12 cellular contexts compared by ENCODE assay signal in genomic region chr9:110752766-110753165, GRCh38.
DNase-seq lines count a peak whose midpoint lies in the region; ATAC-seq and TF ChIP-seq lines count a peak whose summit lies in the region.
"Had no signal": no experiment of that assay in that cellular context is flagged by ENCODE, and none has a peak within 500 bp of the region (broad histone marks: within the 10 kb centered on the region; RNA-seq: fewer than 3 reads in every experiment).

No MANE protein-coding gene starts in this region.

- no peaks in the 10 kb centered on the region for H3K36me3 ChIP-seq in BJ (ENCODE audit: control insufficient read depth, insufficient read depth, low read length)
- H3K36me3 ChIP-seq: right lobe of liver had no signal

- no peaks in the 10 kb centered on the region for H3K27me3 ChIP-seq in BJ (ENCODE audit: control insufficient read depth, insufficient read depth, low read length)
- H3K27me3 ChIP-seq: right lobe of liver had no signal

- TF ChIP-seq CTCF in BJ (IDR thresholded peaks at IDR 0.05; ENCODE audit: insufficient read depth, low read depth, low read length), result no peak

- CTCF ChIA-PET in BJ (lab: Yijun Ruan, JAX), result interaction anchor here (0.7 kb wide), 1 partner anchor 92 kb away, joined by 3 read pairs; no protein-coding TSS in a partner anchor

- DNase-seq in BJ (ENCODE audit: low read depth), result peak; percentile 74
- DNase-seq in M059J (ENCODE audit: low read depth), result peak; percentile 99
- peak; percentile 63 for DNase-seq in astrocyte of the hippocampus (ENCODE audit: low read depth, low spot score)
- peak; percentile 86 for DNase-seq in kidney tubule cell (ENCODE audit: low spot score)
- DNase-seq in HT-29 (ENCODE audit: low spot score), result no peak
- DNase-seq in AML-193 (lab: John Stamatoyannopoulos, UW), result no peak
- DNase-seq: activated CD8-positive, alpha-beta T cell treated with anti-CD3 and anti-CD28 coated beads for 36 hours; NCI-H1930; right lobe of liver; stimulated activated CD8-positive, alpha-beta memory T cell treated with anti-CD3 and anti-CD28 coated beads, Interleukin-4, amount 100 ng/mL, for 48 hours had no signal

- ATAC-seq in HG02938 (IDR thresholded peaks at IDR 0.05; ENCODE audit: unreplicated experiment) (no peak), GM18873 (IDR thresholded peaks at IDR 0.05; ENCODE audit: low FRiP score, unreplicated experiment) (no peak)
- ATAC-seq: activated CD8-positive, alpha-beta T cell treated with anti-CD3 and anti-CD28 coated beads for 36 hours; right lobe of liver had no signal

- no peak overlapping the region for H3K4me3 ChIP-seq in BJ (ENCODE audit: low read depth, low read length)
- H3K4me3 ChIP-seq: right lobe of liver had no signal

- POLR2A ChIA-PET in BJ (lab: Charles Lee), result no interaction called here

Comparison
In these comparisons a context has a peak if more than half of its experiments do, and no peak if none do; other contexts are left out.
1. DNase-seq: peak in BJ (single experiment), M059J (single experiment), astrocyte of the hippocampus (single experiment) and kidney tubule cell (single experiment); none in HT-29 (single experiment) and AML-193 (0 of 2).